18 cellular contexts compared by ENCODE assay signal in genomic region chr3:187827723-187828122, GRCh38.
DNase-seq lines count a peak whose midpoint lies in the region; ATAC-seq, FAIRE-seq and TF ChIP-seq lines count a peak whose summit lies in the region.
"Had no signal": no experiment of that assay in that cellular context is flagged by ENCODE, and none has a peak within 500 bp of the region (broad histone marks: within the 10 kb centered on the region; RNA-seq: fewer than 3 reads in every experiment).

No MANE protein-coding gene starts in this region.

- peaks cover 8% of the 10 kb centered on the region for H3K36me3 Mint-ChIP-seq in activated CD4-positive, alpha-beta memory T cell treated with anti-CD3 and anti-CD28 coated beads, Interleukin-2, amount 10 ng/mL, durations not matched to agents 7 days and 5 days (ENCODE audit: low read depth)
- H3K36me3 Mint-ChIP-seq: CD8-positive, alpha-beta T cell had no signal

- no peak overlapping the region for H3K4me3 ChIP-seq in GM12878
- H3K4me3 ChIP-seq in lower leg skin (ENCODE audit: low read depth, poor library complexity, severe bottlenecking) = no peak overlapping the region
- H3K4me3 ChIP-seq: BLaER1 treated with 17β-estradiol and CSF1 and Interleukin-3, amounts not matched to agents 10 nM and 100 nM; GM23248; HAP-1 had no signal

- peaks cover 5% of the 10 kb centered on the region; the same call in 1 of the 2 replicates for H3K4me1 ChIP-seq in GM12878 (ENCODE audit: control insufficient read depth, insufficient read depth, low read length)
- H3K4me1 ChIP-seq: HAP-1 had no signal

- no peak overlapping the region for H2AFZ ChIP-seq in GM12878 (ENCODE audit: control insufficient read depth, low read depth, low read length)
- H2AFZ ChIP-seq: GM23248 had no signal

- no peak overlapping the region for H3K4me2 ChIP-seq in GM12878 (ENCODE audit: control insufficient read depth, insufficient read depth)

- 0 out of 4 replicates have a peak, but pooled peaks cover 0 to 3% of the 10 kb centered on the region in 2 experiments for H3K27me3 ChIP-seq in GM12878 (replicated peaks in 1 of 2; ENCODE audit: control insufficient read depth in 2 of 2, insufficient read depth in 2 of 2, low read length in 1 of 2)
- H3K27me3 ChIP-seq: BLaER1 treated with 17β-estradiol and CSF1 and Interleukin-3, amounts not matched to agents 10 nM and 100 nM had no signal

- no peak for TF ChIP-seq RAD21 in GM12878 (IDR thresholded peaks at IDR 0.05; ENCODE audit: insufficient read depth, low read depth, low read length)

- no peak overlapping the region for H3K4me3 Mint-ChIP-seq in activated CD4-positive, alpha-beta memory T cell treated with anti-CD3 and anti-CD28 coated beads, Interleukin-2, amount 10 ng/mL, durations not matched to agents 7 days and 5 days
- H3K4me3 Mint-ChIP-seq: B cell; CD8-positive, alpha-beta T cell had no signal

- SMC1A ChIA-PET in GM12878 (lab: Charles Lee; ENCODE audit: uncharacterized antibody, unreplicated experiment) = interaction anchor here (0.7 to 1.9 kb wide), 10 partner anchors 10 to 109 kb away, joined by 3 to 13 read pairs (median 3); no protein-coding TSS in a partner anchor

- H3K36me3 ChIP-seq in GM12878 (ENCODE audit: control insufficient read depth in 2 of 2, insufficient read depth in 2 of 2, low read length in 1 of 2) = no peaks in the 10 kb centered on the region
- H3K36me3 ChIP-seq: BLaER1 treated with 17β-estradiol and CSF1 and Interleukin-3, amounts not matched to agents 10 nM and 100 nM; HAP-1 had no signal

- TF ChIP-seq EP300 in GM12878 (IDR thresholded peaks at IDR 0.05; ENCODE audit: borderline replicate concordance in 1 of 2, control insufficient read depth in 1 of 2, low read depth in 2 of 2, low read length in 2 of 2) = no peak

- FAIRE-seq in GM12878 (lab: Jason Lieb, UNC) = no peak
- FAIRE-seq: G401.6, GM12892, GM18507, HepG2 had no signal

- H3K79me2 ChIP-seq in GM12878 (ENCODE audit: control insufficient read depth, insufficient read depth, low read length) = no peaks in the 10 kb centered on the region

- intact Hi-C loops in GM12878 (cut with micrococcal nuclease; ENCODE audit: unreplicated experiment) = no loop called here
- intact Hi-C loops in left colon (cut with DNase I, micrococcal nuclease) = no loop called here
- intact Hi-C loops in lower leg skin (cut with DNase I; ENCODE audit: low total_unique reads) = no loop called here

- ATAC-seq in GM12878 (peak; percentile 20), left colon (peak; percentile 29)
- ATAC-seq: CD8-positive, alpha-beta T cell had no signal

- no peak overlapping the region for H3K27ac Mint-ChIP-seq in activated CD4-positive, alpha-beta memory T cell treated with anti-CD3 and anti-CD28 coated beads, Interleukin-2, amount 10 ng/mL, durations not matched to agents 7 days and 5 days
- H3K27ac Mint-ChIP-seq: B cell had no signal

- no peak overlapping the region for H3K9ac ChIP-seq in GM12878 (ENCODE audit: control insufficient read depth, insufficient read depth, low read length)
- H3K9ac ChIP-seq: BLaER1 treated with 17β-estradiol and CSF1 and Interleukin-3, amounts not matched to agents 10 nM and 100 nM; GM23248 had no signal

- 8% methylated on average over 2 of the region's 2 CpGs for WGBS in GM12878 (ENCODE audit: insufficient coverage, insufficient replicate concordance, low lambda C conversion rate, missing lambda C conversion rate)
- WGBS in lower leg skin, 2 donors = 79 to 80% methylated on average over 2 of the region's 2 CpGs

- TF ChIP-seq POLR2A in GM12878 (IDR thresholded peaks at IDR 0.05; ENCODE audit: low read depth, low read length) (no peak), lower leg skin (IDR thresholded peaks at IDR 0.05) (no peak)

- POLR2A ChIA-PET in GM12878 (lab: Charles Lee) = interaction anchor here (1.3 to 1.4 kb wide), 2 partner anchors 19 to 27 kb away, joined by 3 to 6 read pairs; no protein-coding TSS in a partner anchor
- POLR2A ChIA-PET in activated CD4-positive, alpha-beta memory T cell treated with anti-CD3 and anti-CD28 coated beads, Interleukin-2, amount 10 ng/mL, durations not matched to agents 7 days and 5 days (lab: Charles Lee) = interaction anchor here (0.9 kb wide), 1 partner anchor 80 kb away, joined by 4 read pairs; no protein-coding TSS in a partner anchor

- peaks cover 32% of the 10 kb centered on the region for H3K4me1 Mint-ChIP-seq in activated CD4-positive, alpha-beta memory T cell treated with anti-CD3 and anti-CD28 coated beads, Interleukin-2, amount 10 ng/mL, durations not matched to agents 7 days and 5 days

- no peak overlapping the region for H3K27ac ChIP-seq in GM12878 (ENCODE audit: control insufficient read depth, insufficient read depth)
- H3K27ac ChIP-seq: BLaER1 treated with 17β-estradiol and CSF1 and Interleukin-3, amounts not matched to agents 10 nM and 100 nM; GM23248 had no signal

- CTCF ChIA-PET in GM12878 (lab: Yijun Ruan, JAX) = interaction anchor here (0.7 to 6.7 kb wide), 6 partner anchors 10 to 155 kb away, joined by 3 to 37 read pairs (median 3); no protein-coding TSS in a partner anchor
- CTCF ChIA-PET in activated CD4-positive, alpha-beta memory T cell treated with anti-CD3 and anti-CD28 coated beads, Interleukin-2, amount 10 ng/mL, durations not matched to agents 7 days and 5 days (lab: Charles Lee) = interaction anchor here (1.4 kb wide), 1 partner anchor 88 kb away, joined by 3 read pairs; no protein-coding TSS in a partner anchor

- in situ Hi-C loops in GM12878 (cut with MboI) = no loop called here

- RAD21 ChIA-PET in GM12878 (lab: Charles Lee; ENCODE audit: unreplicated experiment) = interaction anchor here (1.1 to 1.7 kb wide), 4 partner anchors 10 to 87 kb away, joined by 3 to 5 read pairs (median 4); no protein-coding TSS in a partner anchor

- TF ChIP-seq CTCF in GM12878 (IDR thresholded peaks at IDR 0.05 in 2 of 3, conservative IDR thresholded peaks at IDR 0.05 in 1 of 3; ENCODE audit: control insufficient read depth in 2 of 3, extremely low read depth in 1 of 3, insufficient read depth in 1 of 3, low read depth in 3 of 3, low read length in 3 of 3) (no peak), lower leg skin (IDR thresholded peaks at IDR 0.05) (no peak)

- H4K20me1 ChIP-seq in GM12878 (ENCODE audit: control insufficient read depth, insufficient read depth) = no peaks in the 10 kb centered on the region
- H4K20me1 ChIP-seq: BLaER1 treated with 17β-estradiol and CSF1 and Interleukin-3, amounts not matched to agents 10 nM and 100 nM had no signal

- H3K9me3 Mint-ChIP-seq in activated CD4-positive, alpha-beta memory T cell treated with anti-CD3 and anti-CD28 coated beads, Interleukin-2, amount 10 ng/mL, durations not matched to agents 7 days and 5 days = peaks cover 6% of the 10 kb centered on the region
- H3K9me3 Mint-ChIP-seq: CD8-positive, alpha-beta T cell had no signal

- DNase-seq in NCI-H2029 treated with DMSO at 0.1 percent for 48 hours (lab: John Stamatoyannopoulos, UW) = peak; percentile 5
- no peak for DNase-seq in NCI-H2029 (lab: John Stamatoyannopoulos, UW)
- no peak for DNase-seq in GM12878 (ENCODE audit: low read depth, low spot score)
- DNase-seq in left colon = no peak
- DNase-seq in superior temporal gyrus (ENCODE audit: extremely low spot score) = no peak
- DNase-seq in activated CD4-positive, alpha-beta memory T cell treated with anti-CD3 and anti-CD28 coated beads, Interleukin-2, amount 10 ng/mL, durations not matched to agents 7 days and 5 days = no peak
- no peak for DNase-seq in lower leg skin (ENCODE audit: low spot score in 2 of 2)
- DNase-seq: 8988T; Calu3; CD8-positive, alpha-beta T cell; GM23248 had no signal

- no peaks in the 10 kb centered on the region for H3K9me3 ChIP-seq in GM12878 (replicated peaks; ENCODE audit: control insufficient read depth, insufficient read depth, low read length)
- H3K9me3 ChIP-seq: HAP-1 had no signal

- BruUV-seq in GM12878 (replicated peaks; lab: Mats Ljungman, UMichigan) = no TSS peak

- no peaks in the 10 kb centered on the region for H3K27me3 Mint-ChIP-seq in activated CD4-positive, alpha-beta memory T cell treated with anti-CD3 and anti-CD28 coated beads, Interleukin-2, amount 10 ng/mL, durations not matched to agents 7 days and 5 days
- H3K27me3 Mint-ChIP-seq: B cell had no signal

TF ChIP-seq in GM12878, 131 proteins besides CTCF, POLR2A, EP300 and RAD21:
- TF ChIP-seq ATF3 (IDR thresholded peaks at IDR 0.05; ENCODE audit: borderline replicate concordance, extremely low read depth, low read depth, low read length) (no peak), DPF2 (IDR thresholded peaks at IDR 0.05) (peak; percentile 17; the same call in 1 of the 2 replicates), SUPT20H (IDR thresholded peaks at IDR 0.05; ENCODE audit: borderline replicate concordance, control insufficient read depth, low read depth, low read length) (no peak)
